29 cellular contexts compared by ENCODE assay signal in genomic region chr7:77606561-77606960, GRCh38.
"Had no signal": no experiment of that assay in that cellular context is flagged by ENCODE, and none has a peak within 500 bp of the region (broad histone marks: within the 10 kb centered on the region; RNA-seq: fewer than 3 reads in every experiment).

No MANE protein-coding gene starts in this region.

- H3K9me3 ChIP-seq: ascending aorta, body of pancreas, breast epithelium, SJCRH30 had no signal

- FAIRE-seq: K562 had no signal

- H3K27ac Mint-ChIP-seq: activated CD4-positive, alpha-beta T cell treated with anti-CD3 and anti-CD28 coated beads, Interleukin-2, amount 10 ng/mL, durations not matched to agents 24 days and 14 days; activated CD8-positive, alpha-beta T cell treated with anti-CD3 and anti-CD28 coated beads for 36 hours; activated naive CD8-positive, alpha-beta T cell treated with anti-CD3 and anti-CD28 coated beads for 36 hours; activated T-cell treated with anti-CD3 and anti-CD28 coated beads, Interleukin-2, amount 50 U/mL, for 72 hours; activated T-helper 17 cell treated with anti-CD3 and anti-CD28 coated beads, Interleukin-2, amount 50 U/mL, for 72 hours had no signal

- DNase-seq: activated CD4-positive, alpha-beta T cell treated with anti-CD3 and anti-CD28 coated beads, Interleukin-2, amount 10 ng/mL, durations not matched to agents 24 days and 14 days; activated CD4-positive, alpha-beta T cell treated with anti-CD3 and anti-CD28 coated beads, Interleukin-2, amount 50 U/mL, for 4 hours; activated CD8-positive, alpha-beta T cell treated with anti-CD3 and anti-CD28 coated beads for 36 hours; activated effector memory CD4-positive, alpha-beta T cell treated with anti-CD3 and anti-CD28 coated beads, Interleukin-2, amount 50 U/mL, for 16 hours; activated naive CD4-positive, alpha-beta T cell; activated naive CD4-positive, alpha-beta T cell treated with anti-CD3 and anti-CD28 coated beads, Interleukin-2, amount 50 U/mL, for 16 hours; activated naive CD8-positive, alpha-beta T cell treated with anti-CD3 and anti-CD28 coated beads for 36 hours; activated T-cell treated with anti-CD3 and anti-CD28 coated beads, Interleukin-2, amount 50 U/mL, for 1 hour; activated T-cell treated with anti-CD3 and anti-CD28 coated beads, Interleukin-2, amount 50 U/mL, for 72 hours; amygdala; body of pancreas; NCI-H1048; NCI-H1105 treated with DMSO at 0.1 percent for 48 hours; NCI-H1436; NCI-H1694; NCI-H1930; NCI-H510A; NCI-H526; NCI-H748 treated with DMSO at 0.1 percent for 48 hours; NK-92 treated with Interleukin-12 subunit alpha and Interleukin-12 subunit beta, amount 100 ng/mL, for 24 hours; SHP77; SJCRH30; T1000 had no signal

- ATAC-seq: activated CD8-positive, alpha-beta T cell treated with anti-CD3 and anti-CD28 coated beads for 36 hours; activated T-cell treated with anti-CD3 and anti-CD28 coated beads, Interleukin-2, amount 50 U/mL, for 72 hours; activated T-helper 17 cell treated with anti-CD3 and anti-CD28 coated beads, Interleukin-2, amount 50 U/mL, for 72 hours; body of pancreas; K562; Panc1 had no signal

- H3K36me3 ChIP-seq: breast epithelium had no signal

- H3K27ac ChIP-seq: ascending aorta, body of pancreas, breast epithelium, SJCRH30, SK-N-MC had no signal

- H3K4me3 ChIP-seq: ascending aorta, body of pancreas, breast epithelium, K562, SJCRH30, SK-N-MC had no signal

- H3K36me3 Mint-ChIP-seq: activated naive CD8-positive, alpha-beta T cell treated with anti-CD3 and anti-CD28 coated beads for 36 hours had no signal

- H3K4me3 Mint-ChIP-seq: activated CD4-positive, alpha-beta T cell treated with anti-CD3 and anti-CD28 coated beads, Interleukin-2, amount 10 ng/mL, durations not matched to agents 24 days and 14 days; activated CD8-positive, alpha-beta T cell treated with anti-CD3 and anti-CD28 coated beads for 36 hours; activated naive CD8-positive, alpha-beta T cell treated with anti-CD3 and anti-CD28 coated beads for 36 hours; activated T-cell treated with anti-CD3 and anti-CD28 coated beads, Interleukin-2, amount 50 U/mL, for 72 hours; activated T-helper 17 cell treated with anti-CD3 and anti-CD28 coated beads, Interleukin-2, amount 50 U/mL, for 72 hours had no signal

- H3K27me3 ChIP-seq: ascending aorta, body of pancreas, breast epithelium, SJCRH30 had no signal

- H3K4me1 Mint-ChIP-seq: activated T-helper 17 cell treated with anti-CD3 and anti-CD28 coated beads, Interleukin-2, amount 50 U/mL, for 72 hours had no signal

- H3K4me1 ChIP-seq: ascending aorta, breast epithelium, SJCRH30 had no signal

- H3K27me3 Mint-ChIP-seq: activated CD4-positive, alpha-beta T cell treated with anti-CD3 and anti-CD28 coated beads, Interleukin-2, amount 10 ng/mL, durations not matched to agents 24 days and 14 days; activated CD8-positive, alpha-beta T cell treated with anti-CD3 and anti-CD28 coated beads for 36 hours; activated naive CD8-positive, alpha-beta T cell treated with anti-CD3 and anti-CD28 coated beads for 36 hours; activated T-helper 17 cell treated with anti-CD3 and anti-CD28 coated beads, Interleukin-2, amount 50 U/mL, for 72 hours had no signal

- H3K9me3 Mint-ChIP-seq: activated CD4-positive, alpha-beta T cell treated with anti-CD3 and anti-CD28 coated beads, Interleukin-2, amount 10 ng/mL, durations not matched to agents 24 days and 14 days; activated CD8-positive, alpha-beta T cell treated with anti-CD3 and anti-CD28 coated beads for 36 hours; activated naive CD8-positive, alpha-beta T cell treated with anti-CD3 and anti-CD28 coated beads for 36 hours; activated T-cell treated with anti-CD3 and anti-CD28 coated beads, Interleukin-2, amount 50 U/mL, for 72 hours; activated T-helper 17 cell treated with anti-CD3 and anti-CD28 coated beads, Interleukin-2, amount 50 U/mL, for 72 hours had no signal
